ENCODE assay signal across 21 cellular contexts in the genomic region with DNA sequence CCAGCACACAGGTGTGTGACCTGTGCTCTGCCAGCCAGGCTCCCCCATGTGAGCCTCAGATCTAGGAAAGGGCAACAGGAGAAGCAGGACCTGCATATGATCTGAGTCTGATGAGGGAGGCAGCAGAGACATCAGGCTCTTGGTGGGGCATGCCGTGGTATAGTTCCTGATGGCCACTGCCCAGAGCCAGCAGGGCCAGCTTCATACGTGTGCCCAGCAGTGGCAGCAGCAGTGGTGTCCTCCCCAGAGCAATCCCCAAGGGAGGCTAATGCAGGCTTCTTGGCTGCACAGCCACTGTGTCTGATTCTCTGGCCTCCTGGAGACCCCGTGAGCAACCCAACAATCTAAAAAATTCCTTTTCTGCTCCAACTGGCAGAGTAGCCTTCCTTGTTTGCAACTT.
"Had no signal": no experiment of that assay in that cellular context is flagged by ENCODE, and none has a peak within 500 bp of the region (broad histone marks: within the 10 kb centered on the region; RNA-seq: fewer than 3 reads in every experiment).

No MANE protein-coding gene starts in this region.

- DNase-seq: cortex of kidney; effector memory CD8-positive, alpha-beta T cell; erythroblast; esophagus squamous epithelium; left ventricle myocardium superior; lower lobe of right lung; posterior cingulate gyrus; psoas muscle; right cardiac atrium; small intestine; stimulated activated CD4-positive, alpha-beta T cell treated with anti-CD3 and anti-CD28 coated beads, Interleukin-15, amount 100 ng/mL, for 24 hours; stimulated activated CD4-positive, alpha-beta T cell treated with anti-CD3 and anti-CD28 coated beads, Interleukin-2, amount 100 ng/mL, for 48 hours; stimulated activated naive B cell treated with anti-CD40 and anti-IgM and Interleukin-4, amounts not matched to agents 10 μg/mL and 1 μg/mL and 100 μg/mL, for 72 hours had no signal

- H3K9me3 ChIP-seq: esophagus squamous epithelium, psoas muscle, thoracic aorta, vagina had no signal

- ATAC-seq: effector memory CD8-positive, alpha-beta T cell; left ventricle myocardium superior; right cardiac atrium; stimulated activated naive B cell treated with anti-CD40 and anti-IgM and Interleukin-4, amounts not matched to agents 10 μg/mL and 1 μg/mL and 100 μg/mL, for 72 hours had no signal

- H3K4me1 Mint-ChIP-seq: stimulated activated naive B cell treated with anti-CD40 and anti-IgM and Interleukin-4, amounts not matched to agents 10 μg/mL and 1 μg/mL and 100 μg/mL, for 72 hours had no signal

- H3K36me3 Mint-ChIP-seq: neural progenitor cell had no signal

- H3K9me3 Mint-ChIP-seq: effector memory CD8-positive, alpha-beta T cell had no signal

- H3K27ac Mint-ChIP-seq: effector memory CD8-positive, alpha-beta T cell; nephron; neural progenitor cell; stimulated activated naive B cell treated with anti-CD40 and anti-IgM and Interleukin-4, amounts not matched to agents 10 μg/mL and 1 μg/mL and 100 μg/mL, for 72 hours; stimulated activated naive CD8-positive, alpha-beta T cell treated with anti-CD3 and anti-CD28 coated beads, Interleukin-15, Interleukin-2, amounts not matched to agents 100 ng/mL and 50 ng/mL, for 24 hours had no signal

- H3K27ac ChIP-seq: esophagus squamous epithelium, lower lobe of right lung, neural progenitor cell, psoas muscle, thoracic aorta, tibial nerve, vagina had no signal

- FAIRE-seq: endometrium, keratinocyte, small intestine had no signal

- H3K27me3 ChIP-seq: neural progenitor cell, tibial nerve, vagina had no signal

- H3K4me1 ChIP-seq: lower lobe of right lung, neural progenitor cell, psoas muscle, vagina had no signal

- H3K36me3 ChIP-seq: esophagus squamous epithelium, lower lobe of right lung, neural progenitor cell, thoracic aorta, tibial nerve, vagina had no signal

- H3K4me3 Mint-ChIP-seq: effector memory CD8-positive, alpha-beta T cell; nephron; neural progenitor cell; stimulated activated naive B cell treated with anti-CD40 and anti-IgM and Interleukin-4, amounts not matched to agents 10 μg/mL and 1 μg/mL and 100 μg/mL, for 72 hours; stimulated activated naive CD8-positive, alpha-beta T cell treated with anti-CD3 and anti-CD28 coated beads, Interleukin-15, Interleukin-2, amounts not matched to agents 100 ng/mL and 50 ng/mL, for 24 hours had no signal

- H3K4me3 ChIP-seq: esophagus squamous epithelium, lower lobe of right lung, neural progenitor cell, psoas muscle, thoracic aorta, tibial nerve, vagina had no signal
